ENCODE assay signal across 1 cellular context in the genomic region with DNA sequence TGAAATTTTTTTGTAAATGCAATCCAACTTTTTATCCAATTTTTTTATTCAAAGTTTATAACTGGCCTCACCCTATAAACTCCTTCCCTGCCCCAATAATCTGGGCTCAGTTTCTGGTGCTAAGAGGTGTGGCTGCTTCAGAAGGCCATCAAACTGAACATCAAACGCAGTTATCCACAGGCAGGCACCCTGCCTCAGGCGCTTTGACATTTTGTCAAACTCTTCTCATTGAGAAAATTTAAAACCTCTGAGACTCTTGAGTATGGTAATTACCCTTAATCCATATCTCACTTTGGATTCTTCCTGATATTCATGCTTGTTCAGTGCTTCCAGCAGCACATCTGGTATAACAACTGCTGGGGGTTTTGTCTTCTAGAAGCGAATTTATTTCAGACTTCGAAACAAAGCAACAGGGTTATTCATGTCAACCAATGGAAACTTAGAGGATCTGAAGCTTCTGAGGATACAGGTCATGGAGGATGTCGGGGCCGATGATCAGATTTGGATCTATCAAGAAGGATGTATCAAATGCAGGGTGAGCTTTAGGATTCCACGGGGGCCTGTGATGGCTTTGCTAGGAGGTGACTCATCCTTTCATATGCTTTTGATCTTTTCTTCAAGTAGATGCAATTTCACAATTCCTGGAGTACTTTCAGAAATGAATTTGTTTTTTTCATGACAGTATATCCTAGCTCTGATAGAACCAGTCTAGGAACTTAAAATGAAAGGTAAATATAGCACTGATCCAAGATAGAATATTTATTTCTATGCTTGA.
TF ChIP-seq lines count a peak whose summit lies in the region.

No MANE protein-coding gene starts in this region.

TF ChIP-seq in SK-N-SH, 30 proteins besides CTCF, POLR2A, EP300 and RAD21 (continued from another document):
- TF ChIP-seq, protein P1, sequence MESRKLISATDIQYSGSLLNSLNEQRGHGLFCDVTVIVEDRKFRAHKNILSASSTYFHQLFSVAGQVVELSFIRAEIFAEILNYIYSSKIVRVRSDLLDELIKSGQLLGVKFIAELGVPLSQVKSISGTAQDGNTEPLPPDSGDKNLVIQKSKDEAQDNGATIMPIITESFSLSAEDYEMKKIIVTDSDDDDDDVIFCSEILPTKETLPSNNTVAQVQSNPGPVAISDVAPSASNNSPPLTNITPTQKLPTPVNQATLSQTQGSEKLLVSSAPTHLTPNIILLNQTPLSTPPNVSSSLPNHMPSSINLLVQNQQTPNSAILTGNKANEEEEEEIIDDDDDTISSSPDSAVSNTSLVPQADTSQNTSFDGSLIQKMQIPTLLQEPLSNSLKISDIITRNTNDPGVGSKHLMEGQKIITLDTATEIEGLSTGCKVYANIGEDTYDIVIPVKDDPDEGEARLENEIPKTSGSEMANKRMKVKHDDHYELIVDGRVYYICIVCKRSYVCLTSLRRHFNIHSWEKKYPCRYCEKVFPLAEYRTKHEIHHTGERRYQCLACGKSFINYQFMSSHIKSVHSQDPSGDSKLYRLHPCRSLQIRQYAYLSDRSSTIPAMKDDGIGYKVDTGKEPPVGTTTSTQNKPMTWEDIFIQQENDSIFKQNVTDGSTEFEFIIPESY (IDR thresholded peaks at IDR 0.05; ENCODE audit: borderline replicate concordance, low read depth): no peak
- TF ChIP-seq TCF12 (IDR thresholded peaks at IDR 0.05) (peak; percentile 75), FOSL2 (IDR thresholded peaks at IDR 0.05; ENCODE audit: borderline replicate concordance, low read depth) (peak; percentile 80)
